ENCODE assay signal across 9 cellular contexts in genomic region chr1:40312238-40313205, GRCh38. TPM values are rescaled to one million over a fixed set of nuclear protein-coding genes. Genes with fewer than 3 reads are reported as not detected.
DNase-seq lines count a peak whose midpoint lies in the region; ATAC-seq and TF ChIP-seq lines count a peak whose summit lies in the region.
"Had no signal": no experiment of that assay in that cellular context is flagged by ENCODE, and none has a peak within 500 bp of the region (broad histone marks: within the 10 kb centered on the region; RNA-seq: fewer than 3 reads in every experiment).

No MANE protein-coding gene starts in this region.

- BruUV-seq in MCF 10A (replicated peaks; lab: Mats Ljungman, UMichigan) = no TSS peak
- BruUV-seq in mammary epithelial cell (replicated peaks; lab: Mats Ljungman, UMichigan) = no TSS peak

- H3K4me1 ChIP-seq in mammary epithelial cell (ENCODE audit: insufficient read depth, low read length) (peaks cover 20% of the 10 kb centered on the region), spleen (peaks cover 30 to 60% (median 56%) of the 10 kb centered on the region in 6 donors)

- H3K27ac ChIP-seq in mammary epithelial cell (ENCODE audit: insufficient read depth, low read depth, low read length) (no peak overlapping the region), spleen (peak overlapping the region in 4 of 8 donors; percentile 21 to 66 (median 39))
- H3K27ac ChIP-seq: epithelial cell of prostate had no signal

- 76% methylated on average over 9 of the region's 10 CpGs for WGBS in mammary epithelial cell (ENCODE audit: low coverage, missing lambda C conversion rate)
- WGBS in spleen, 5 donors = 28 to 54% (median 32%) methylated on average over 4 to 10 of the region's 10 CpGs

- in situ Hi-C loops in mammary epithelial cell (cut with MboI; ENCODE audit: low sequenced_read_pairs in 2 of 2) = no loop called here

- CTCF ChIA-PET in MCF 10A (lab: Yijun Ruan, JAX) = no interaction called here
- CTCF ChIA-PET in mammary epithelial cell (lab: Charles Lee; ENCODE audit: low non-redundant PET) = no interaction called here
- CTCF ChIA-PET in activated B cell treated with CpG ODN at 0.5 μM for 24 hours (lab: Charles Lee) = interaction anchor here (1.2 to 5.7 kb wide), 4 partner anchors 19 to 168 kb away, joined by 3 to 54 read pairs (median 14); no protein-coding TSS in a partner anchor

- no peak overlapping the region for H3K4me3 ChIP-seq in mammary epithelial cell (replicated peaks in 1 of 3; ENCODE audit: insufficient read depth in 1 of 3, low read depth in 2 of 3, low read length in 3 of 3)
- no peak overlapping the region for H3K4me3 ChIP-seq in spleen

- H3K36me3 Mint-ChIP-seq in MCF 10A (ENCODE audit: insufficient read depth, unreplicated experiment) (no peaks in the 10 kb centered on the region), activated B cell treated with CpG ODN at 0.5 μM for 24 hours (ENCODE audit: low read depth) (no peaks in the 10 kb centered on the region)

- dilution Hi-C loops in mammary epithelial cell (cut with HindIII; ENCODE audit: low sequenced_read_pairs) = no loop called here

- no peaks in the 10 kb centered on the region for H3K79me2 ChIP-seq in mammary epithelial cell (ENCODE audit: insufficient read depth, low read length)

- H4K20me1 ChIP-seq in mammary epithelial cell (ENCODE audit: insufficient read depth, low read length) = no peaks in the 10 kb centered on the region

- DNase-seq in MCF 10A (ENCODE audit: unreplicated experiment) (peak; percentile 28), mammary epithelial cell (no peak), activated B cell treated with CpG ODN at 0.5 μM for 24 hours (peak; percentile 47), spleen (peak; percentile 92), GDM1 (lab: John Stamatoyannopoulos, UW) (no peak)

- H3K9me3 ChIP-seq in mammary epithelial cell (replicated peaks; ENCODE audit: insufficient read depth, low read length) (no peaks in the 10 kb centered on the region), spleen (no peaks in the 10 kb centered on the region)

- H3K4me3 Mint-ChIP-seq in MCF 10A (ENCODE audit: unreplicated experiment) (no peak overlapping the region), activated B cell treated with CpG ODN at 0.5 μM for 24 hours (peak overlapping the region; percentile 35)

- intact Hi-C loops in MCF 10A (cut with micrococcal nuclease) = no loop called here
- intact Hi-C loops in mammary epithelial cell (cut with micrococcal nuclease) = no loop called here
- intact Hi-C loops in activated B cell treated with CpG ODN at 0.5 μM for 24 hours (cut with micrococcal nuclease) = loop anchor here (2.0 to 10.0 kb wide), 2 partner anchors 272 to 382 kb away; partner anchors contain the start of genes CAP1 and NFYC
- intact Hi-C loops in spleen (cut with DNase I; ENCODE audit: low total_unique reads) = no loop called here

- H3K9ac ChIP-seq in mammary epithelial cell (ENCODE audit: insufficient read depth, low read length) = no peak overlapping the region

- peaks cover 2% of the 10 kb centered on the region for H3K4me1 Mint-ChIP-seq in MCF 10A (ENCODE audit: insufficient read depth, unreplicated experiment)
- peaks cover 50% of the 10 kb centered on the region for H3K4me1 Mint-ChIP-seq in activated B cell treated with CpG ODN at 0.5 μM for 24 hours

- peak; percentile 48 for ATAC-seq in HG03571 (IDR thresholded peaks at IDR 0.05; ENCODE audit: unreplicated experiment)
- no peak for ATAC-seq in activated B cell treated with CpG ODN at 0.5 μM for 24 hours (ENCODE audit: low read depth)
- ATAC-seq in HG03139 (IDR thresholded peaks at IDR 0.05; ENCODE audit: unreplicated experiment) = no peak
- no peak for ATAC-seq in GM18868 (IDR thresholded peaks at IDR 0.05; ENCODE audit: unreplicated experiment)

- H3K27ac Mint-ChIP-seq in MCF 10A (ENCODE audit: low read depth, unreplicated experiment) (no peak overlapping the region), activated B cell treated with CpG ODN at 0.5 μM for 24 hours (peak overlapping the region; percentile 76)

- TF ChIP-seq CTCF in MCF 10A (IDR thresholded peaks at IDR 0.05; ENCODE audit: unreplicated experiment) (no peak), mammary epithelial cell (conservative IDR thresholded peaks at IDR 0.05 in 1 of 2, IDR thresholded peaks at IDR 0.05 in 1 of 2; ENCODE audit: extremely low read depth in 1 of 2, insufficient read depth in 1 of 2, low read depth in 1 of 2, low read length in 2 of 2) (no peak), activated B cell treated with CpG ODN at 0.5 μM for 24 hours (IDR thresholded peaks at IDR 0.05) (no peak), spleen (IDR thresholded peaks at IDR 0.05 in 8 of 11, conservative IDR thresholded peaks at IDR 0.05 in 3 of 11) (no peak)

- H2AFZ ChIP-seq in mammary epithelial cell (ENCODE audit: low read depth, low read length) = no peak overlapping the region

- no peaks in the 10 kb centered on the region for H3K9me3 Mint-ChIP-seq in MCF 10A (ENCODE audit: unreplicated experiment)
- H3K9me3 Mint-ChIP-seq in activated B cell treated with CpG ODN at 0.5 μM for 24 hours = no peaks in the 10 kb centered on the region

- peaks cover 21% of the 10 kb centered on the region for H3K27me3 Mint-ChIP-seq in MCF 10A (ENCODE audit: insufficient read depth, unreplicated experiment)
- peaks cover 2% of the 10 kb centered on the region for H3K27me3 Mint-ChIP-seq in activated B cell treated with CpG ODN at 0.5 μM for 24 hours

- H3K36me3 ChIP-seq in mammary epithelial cell (ENCODE audit: insufficient read depth, low read length) = no peaks in the 10 kb centered on the region
- H3K36me3 ChIP-seq in spleen = no peaks in the 10 kb centered on the region

- POLR2A ChIA-PET in MCF 10A (lab: Yijun Ruan, JAX) = no interaction called here
- POLR2A ChIA-PET in activated B cell treated with CpG ODN at 0.5 μM for 24 hours (lab: Charles Lee) = interaction anchor here (1.0 to 5.9 kb wide), 9 partner anchors 29 to 379 kb away, joined by 3 to 51 read pairs (median 5); partner anchors contain the start of genes NFYC, RLF, ZFP69B and ZMPSTE24

- H3K27me3 ChIP-seq in mammary epithelial cell (ENCODE audit: insufficient read depth, low read length) (peaks cover 14% of the 10 kb centered on the region), spleen (replicated peaks in 1 of 7) (peaks cover 0 to 22% (median 19%) of the 10 kb centered on the region in 7 donors)

- no peak for TF ChIP-seq POLR2A in spleen (IDR thresholded peaks at IDR 0.05)

- H3K4me2 ChIP-seq in mammary epithelial cell (ENCODE audit: insufficient read depth, low read depth, low read length) = no peak overlapping the region

RNA-seq across cellular contexts. Expression of gene COL9A2, which starts 4.6 kb away (rescaled TPM):
- total RNA-seq in MCF 10A (2022) (not detected in 2 replicates), mammary epithelial cell (1 to 10 TPM in 1 of 2 donors, under 1 TPM in 1; 0.40 to 4.0 TPM), activated B cell treated with CpG ODN at 0.5 μM for 24 hours (5.5 and 5.7 TPM in 2 replicates), spleen (10 to 100 TPM in 2 of 7 donors, 1 to 10 TPM in 5; 3.1 to 16.0 (median 6.2) TPM)
- polyA plus RNA-seq in mammary epithelial cell (0.23 TPM), spleen (10 to 100 TPM in 2 of 3 donors, 1 to 10 TPM in 1; 9.1 to 17.8 (median 10.1) TPM)
- polyA minus RNA-seq in mammary epithelial cell = 2.4 TPM

RNA-seq across cellular contexts. Expression of gene ZMPSTE24, which starts 54.5 kb away (rescaled TPM):
- total RNA-seq in MCF 10A (2022) (27.8 and 31.3 TPM in 2 replicates), mammary epithelial cell (10 to 100 TPM; 51.2 to 93.5 TPM), activated B cell treated with CpG ODN at 0.5 μM for 24 hours (17.6 and 18.6 TPM in 2 replicates), spleen (10 to 100 TPM; 20.4 to 33.3 (median 25.2) TPM)
- polyA plus RNA-seq in mammary epithelial cell (24.1 TPM), spleen (10 to 100 TPM in 2 of 3 donors, 1 to 10 TPM in 1; 7.9 to 10.9 (median 10.6) TPM)
- 32.7 TPM for polyA minus RNA-seq in mammary epithelial cell

Comparison
In these comparisons a context has a peak if more than half of its experiments do, and no peak if none do; other contexts are left out.
1. DNase-seq: peak in MCF 10A (single experiment), activated B cell treated with CpG ODN at 0.5 μM for 24 hours (single experiment) and spleen (single experiment); none in mammary epithelial cell (single experiment) and GDM1 (single experiment).